ENCODE assay signal across 8 cellular contexts in the genomic region with DNA sequence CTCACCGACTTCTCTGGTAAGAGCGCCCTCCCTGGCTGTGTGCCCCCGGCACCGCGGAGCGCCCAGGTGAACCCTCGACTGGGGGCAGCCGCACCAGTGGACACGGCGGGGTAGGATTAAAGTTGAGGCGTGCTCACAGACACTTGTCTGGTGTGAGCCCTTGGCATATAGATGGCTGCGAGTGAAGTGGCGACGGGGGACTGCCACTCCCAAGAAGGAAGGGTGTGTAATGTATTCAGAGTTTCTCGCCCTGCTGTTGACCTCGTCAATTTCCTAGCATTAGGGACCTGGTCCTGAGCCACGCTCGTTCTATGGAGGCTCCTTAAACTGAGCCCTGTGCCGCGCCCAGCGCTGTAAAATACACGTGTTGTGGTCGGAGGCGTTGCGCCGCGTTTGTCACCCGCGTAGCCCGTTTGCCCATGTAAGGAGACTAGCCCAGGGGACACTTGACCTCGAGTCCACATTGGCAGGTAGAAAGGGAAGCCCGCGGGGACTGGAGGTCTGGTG. TPM values are rescaled to one million over a fixed set of nuclear protein-coding genes. Genes with fewer than 3 reads are reported as not detected.
DNase-seq lines count a peak whose midpoint lies in the region; ATAC-seq and TF ChIP-seq lines count a peak whose summit lies in the region.

No MANE protein-coding gene starts in this region.

- peaks cover 71% of the 10 kb centered on the region for H3K27me3 ChIP-seq in BLaER1

- WGBS in lower leg skin, 2 donors: 11 to 21% methylated on average over 33 of the region's 33 CpGs

- TF ChIP-seq POLR2A in lower leg skin (IDR thresholded peaks at IDR 0.05): no peak

- intact Hi-C loops in lower leg skin (cut with DNase I; ENCODE audit: low total_unique reads): loop anchor here (10.0 kb wide), 1 partner anchor 162 kb away; no protein-coding TSS in a partner anchor

- H4K20me1 ChIP-seq in BLaER1: peaks cover 34% of the 10 kb centered on the region; the same call in 1 of the 2 replicates

- peak overlapping the region; percentile 83 for H3K4me2 ChIP-seq in BLaER1

- ATAC-seq in HG02840 (IDR thresholded peaks at IDR 0.05; ENCODE audit: low FRiP score, unreplicated experiment): no peak

- H3K9me3 ChIP-seq in BLaER1: no peaks in the 10 kb centered on the region

- H3K9ac ChIP-seq in BLaER1: no peak overlapping the region

- TF ChIP-seq CTCF in lower leg skin (IDR thresholded peaks at IDR 0.05): no peak

- H3K36me3 ChIP-seq in BLaER1: no peaks in the 10 kb centered on the region

- peak; percentile 33 for DNase-seq in NCI-H460 (ENCODE audit: extremely low read depth, low read depth)
- DNase-seq in caudate nucleus (lab: John Stamatoyannopoulos, UW): peak in 17 of 61 donors; percentile 4 to 56 (median 37)
- DNase-seq in lower leg skin (ENCODE audit: low spot score in 2 of 2): peak; percentile 44 to 93
- peak; percentile 50 for DNase-seq in superior temporal gyrus (ENCODE audit: extremely low spot score)
- no peak for DNase-seq in DMS114 treated with DMSO at 0.1 percent for 48 hours (lab: John Stamatoyannopoulos, UW; ENCODE audit: unreplicated experiment)
- DNase-seq in GOT3 (lab: John Stamatoyannopoulos, UW): no peak

- H3K4me1 ChIP-seq in BLaER1: peaks cover 11% of the 10 kb centered on the region

- no peak overlapping the region for H3K27ac ChIP-seq in BLaER1
- H3K27ac ChIP-seq in caudate nucleus (ENCODE audit: low read depth, low read length): peak overlapping the region; percentile 98

- H3K4me3 ChIP-seq in BLaER1: peak overlapping the region; percentile 65
- H3K4me3 ChIP-seq in lower leg skin (ENCODE audit: low read depth, poor library complexity, severe bottlenecking): peak overlapping the region; percentile 65

RNA-seq across cellular contexts. Expression of a gene that starts 0.5 kb away (rescaled TPM):
- 46.5 and 55.7 TPM in 2 replicates for total RNA-seq in NCI-H460 (2014; rRNA removed; shearing (Covaris generic))
- polyA plus RNA-seq in NCI-H460 (2014; cell fraction: nucleus; rRNA removed): 41.4 and 42.5 TPM in 2 replicates
- 100 to 1,000 TPM in 1 of 4 donors, 10 to 100 TPM in 3; 57.4 to 108 (median 66.7) TPM for total RNA-seq in lower leg skin

RNA-seq across cellular contexts. Expression of a gene that starts 20.2 kb away (rescaled TPM):
- 25.4 and 26.4 TPM in 2 replicates for total RNA-seq in NCI-H460 (2014; rRNA removed; shearing (Covaris generic))
- polyA plus RNA-seq in NCI-H460 (2014; cell fraction: nucleus; rRNA removed): 20.6 and 31.2 TPM in 2 replicates
- 10 to 100 TPM; 23.3 to 37.4 (median 24.9) TPM for total RNA-seq in lower leg skin

Comparison
In these comparisons a context has a peak if more than half of its experiments do, and no peak if none do; other contexts are left out.
1. DNase-seq: peak in NCI-H460 (single experiment), lower leg skin (2 of 2) and superior temporal gyrus (single experiment); none in DMS114 treated with DMSO at 0.1 percent for 48 hours (single experiment) and GOT3 (single experiment).